In the genomic region with DNA sequence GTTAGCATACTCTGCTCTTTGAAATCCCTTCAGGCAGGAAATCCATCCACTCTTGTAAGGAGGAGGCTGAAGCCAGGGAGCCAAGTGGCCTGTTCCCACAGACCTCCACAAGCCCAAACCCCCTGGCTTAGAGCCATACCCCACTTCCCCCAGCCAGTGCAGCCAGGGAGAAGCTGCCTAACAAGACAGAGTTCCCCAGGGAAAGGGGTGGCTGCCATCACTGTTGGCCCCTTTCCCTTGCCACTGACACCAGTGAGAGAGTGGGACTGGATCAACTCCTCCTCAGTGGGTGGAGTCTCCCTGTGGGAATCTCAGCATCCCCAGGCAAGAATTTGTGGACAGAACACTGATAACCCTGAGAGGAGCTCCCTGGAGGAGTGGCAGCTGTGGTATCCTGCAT, we compare ENCODE assay signal across 23 cellular contexts.
"Had no signal": no experiment of that assay in that cellular context is flagged by ENCODE, and none has a peak within 500 bp of the region (broad histone marks: within the 10 kb centered on the region; RNA-seq: fewer than 3 reads in every experiment).

No MANE protein-coding gene starts in this region.

- H3K27ac ChIP-seq: colonic mucosa, epithelial cell of prostate, esophagus muscularis mucosa, foreskin keratinocyte, lower lobe of right lung, psoas muscle, skin epidermis, suprapubic skin, transverse colon, upper lobe of right lung, uterus had no signal

- H3K9me3 ChIP-seq: colonic mucosa, psoas muscle, transverse colon, upper lobe of right lung, uterus had no signal

- DNase-seq: colonic mucosa; effector CD8-positive, alpha-beta T cell; endodermal cell; foreskin keratinocyte; hypothalamus; immature natural killer cell; islet precursor cell; left ventricle myocardium superior; lower lobe of right lung; natural killer cell; nucleus accumbens; psoas muscle; right cardiac atrium; stimulated activated CD4-positive, alpha-beta T cell treated with anti-CD3 and anti-CD28 coated beads, Interleukin-15, amount 100 ng/mL, for 24 hours; stimulated activated CD4-positive, alpha-beta T cell treated with anti-CD3 and anti-CD28 coated beads, Interleukin-2, amount 100 ng/mL, for 48 hours; stimulated activated naive B cell treated with anti-CD40 and anti-IgM and Interleukin-4, amounts not matched to agents 10 μg/mL and 1 μg/mL and 100 μg/mL, for 72 hours; transverse colon; upper lobe of right lung; uterus had no signal

- H3K27me3 ChIP-seq: colonic mucosa, esophagus muscularis mucosa, foreskin keratinocyte, suprapubic skin, transverse colon, upper lobe of right lung, uterus had no signal

- H3K4me3 ChIP-seq: colonic mucosa, esophagus muscularis mucosa, lower lobe of right lung, psoas muscle, skin epidermis, suprapubic skin, transverse colon, upper lobe of right lung, uterus had no signal

- H3K4me1 ChIP-seq: colonic mucosa, esophagus muscularis mucosa, foreskin keratinocyte, lower lobe of right lung, psoas muscle, suprapubic skin, transverse colon, upper lobe of right lung, uterus had no signal

- H3K36me3 ChIP-seq: colonic mucosa, esophagus muscularis mucosa, lower lobe of right lung, suprapubic skin, transverse colon, upper lobe of right lung, uterus had no signal

- ATAC-seq: foreskin keratinocyte; left ventricle myocardium superior; lower lobe of right lung; natural killer cell; psoas muscle; right cardiac atrium; stimulated activated naive B cell treated with anti-CD40 and anti-IgM and Interleukin-4, amounts not matched to agents 10 μg/mL and 1 μg/mL and 100 μg/mL, for 72 hours; upper lobe of right lung had no signal
